Comparison of ENCODE assay signal across 28 cellular contexts in genomic region chr1:215719569-215719968, GRCh38.
"Had no signal": no experiment of that assay in that cellular context is flagged by ENCODE, and none has a peak within 500 bp of the region (broad histone marks: within the 10 kb centered on the region; RNA-seq: fewer than 3 reads in every experiment).

No MANE protein-coding gene starts in this region.

- H3K27ac Mint-ChIP-seq: activated CD4-positive, alpha-beta memory T cell treated with anti-CD3 and anti-CD28 coated beads for 36 hours; activated naive CD4-positive, alpha-beta T cell treated with anti-CD3 and anti-CD28 coated beads for 36 hours; activated naive CD8-positive, alpha-beta T cell treated with anti-CD3 and anti-CD28 coated beads, Interleukin-2, amount 10 ng/mL, durations not matched to agents 7 days and 5 days; endodermal cell; immature natural killer cell; natural killer cell treated with Interleukin-12 subunit alpha and Interleukin-12 subunit beta and Interleukin-15 and Interleukin-18, amount 100 ng/mL, for 72 hours; progenitor cell of endocrine pancreas; stimulated activated naive CD8-positive, alpha-beta T cell treated with anti-CD3 and anti-CD28 coated beads, Interleukin-15, Interleukin-2, amounts not matched to agents 100 ng/mL and 50 ng/mL, for 24 hours had no signal

- H3K27ac ChIP-seq: cardiac muscle cell, epithelial cell of prostate, hepatocyte, left ventricle myocardium inferior, sigmoid colon, spleen, thyroid gland, upper lobe of right lung had no signal

- H3K9me3 ChIP-seq: left ventricle myocardium inferior, sigmoid colon, thyroid gland, upper lobe of right lung had no signal

- H3K4me1 ChIP-seq: left ventricle myocardium inferior, sigmoid colon, spleen, thyroid gland, upper lobe of right lung had no signal

- H3K27me3 Mint-ChIP-seq: activated CD4-positive, alpha-beta memory T cell treated with anti-CD3 and anti-CD28 coated beads for 36 hours; activated naive CD8-positive, alpha-beta T cell treated with anti-CD3 and anti-CD28 coated beads, Interleukin-2, amount 10 ng/mL, durations not matched to agents 7 days and 5 days; natural killer cell treated with Interleukin-12 subunit alpha and Interleukin-12 subunit beta and Interleukin-15 and Interleukin-18, amount 100 ng/mL, for 72 hours; progenitor cell of endocrine pancreas; stimulated activated naive CD8-positive, alpha-beta T cell treated with anti-CD3 and anti-CD28 coated beads, Interleukin-15, Interleukin-2, amounts not matched to agents 100 ng/mL and 50 ng/mL, for 24 hours had no signal

- H3K4me3 ChIP-seq: cardiac muscle cell, hepatocyte, left ventricle myocardium inferior, sigmoid colon, spleen, thyroid gland, upper lobe of right lung had no signal

- H3K4me2 ChIP-seq: hepatocyte had no signal

- H3K27me3 ChIP-seq: cardiac muscle cell, hepatocyte, sigmoid colon, spleen, thyroid gland, upper lobe of right lung had no signal

- H3K79me2 ChIP-seq: hepatocyte had no signal

- H3K36me3 Mint-ChIP-seq: activated CD4-positive, alpha-beta memory T cell treated with anti-CD3 and anti-CD28 coated beads for 36 hours; activated naive CD8-positive, alpha-beta T cell treated with anti-CD3 and anti-CD28 coated beads, Interleukin-2, amount 10 ng/mL, durations not matched to agents 7 days and 5 days; immature natural killer cell; natural killer cell treated with Interleukin-12 subunit alpha and Interleukin-12 subunit beta and Interleukin-15 and Interleukin-18, amount 100 ng/mL, for 72 hours had no signal

- DNase-seq: activated CD4-positive, alpha-beta memory T cell treated with anti-CD3 and anti-CD28 coated beads for 36 hours; activated CD4-positive, alpha-beta T cell treated with anti-CD3 and anti-CD28 coated beads for 48 hours; activated CD4-positive, CD25-positive, alpha-beta regulatory T cell; activated effector memory CD4-positive, alpha-beta T cell treated with Interleukin-2 at 50 U/mL for 16 hours; activated naive CD4-positive, alpha-beta T cell treated with anti-CD3 and anti-CD28 coated beads for 36 hours; activated naive CD8-positive, alpha-beta T cell treated with anti-CD3 and anti-CD28 coated beads, Interleukin-2, amount 10 ng/mL, durations not matched to agents 7 days and 5 days; activated T-cell treated with anti-CD3 and anti-CD28 coated beads, Interleukin-2, amount 50 U/mL, for 48 hours; amygdala; cortex of kidney; endodermal cell; foreskin melanocyte; immature natural killer cell; left ventricle myocardium inferior; midbrain; retina; sigmoid colon; spleen; stimulated activated CD4-positive, alpha-beta T cell treated with anti-CD3 and anti-CD28 coated beads, Interleukin-4, amount 100 ng/mL, for 24 hours; substantia nigra; T-helper 1 cell; thyroid gland; upper lobe of right lung had no signal

- ATAC-seq: natural killer cell treated with Interleukin-12 subunit alpha and Interleukin-12 subunit beta and Interleukin-15 and Interleukin-18, amount 100 ng/mL, for 72 hours; upper lobe of right lung had no signal

- H2AFZ ChIP-seq: hepatocyte had no signal

- H3K4me3 Mint-ChIP-seq: activated CD4-positive, alpha-beta memory T cell treated with anti-CD3 and anti-CD28 coated beads for 36 hours; activated naive CD4-positive, alpha-beta T cell treated with anti-CD3 and anti-CD28 coated beads for 36 hours; activated naive CD8-positive, alpha-beta T cell treated with anti-CD3 and anti-CD28 coated beads, Interleukin-2, amount 10 ng/mL, durations not matched to agents 7 days and 5 days; endodermal cell; immature natural killer cell; natural killer cell treated with Interleukin-12 subunit alpha and Interleukin-12 subunit beta and Interleukin-15 and Interleukin-18, amount 100 ng/mL, for 72 hours; stimulated activated naive CD8-positive, alpha-beta T cell treated with anti-CD3 and anti-CD28 coated beads, Interleukin-15, Interleukin-2, amounts not matched to agents 100 ng/mL and 50 ng/mL, for 24 hours had no signal

- H3K36me3 ChIP-seq: cardiac muscle cell, left ventricle myocardium inferior, sigmoid colon, spleen, thyroid gland, upper lobe of right lung had no signal

- H3K9me3 Mint-ChIP-seq: activated CD4-positive, alpha-beta memory T cell treated with anti-CD3 and anti-CD28 coated beads for 36 hours; activated naive CD4-positive, alpha-beta T cell treated with anti-CD3 and anti-CD28 coated beads for 36 hours; endodermal cell had no signal

- H3K4me1 Mint-ChIP-seq: activated naive CD8-positive, alpha-beta T cell treated with anti-CD3 and anti-CD28 coated beads, Interleukin-2, amount 10 ng/mL, durations not matched to agents 7 days and 5 days; endodermal cell; immature natural killer cell had no signal
